Comparison of ENCODE assay signal across 13 cellular contexts in the genomic region with DNA sequence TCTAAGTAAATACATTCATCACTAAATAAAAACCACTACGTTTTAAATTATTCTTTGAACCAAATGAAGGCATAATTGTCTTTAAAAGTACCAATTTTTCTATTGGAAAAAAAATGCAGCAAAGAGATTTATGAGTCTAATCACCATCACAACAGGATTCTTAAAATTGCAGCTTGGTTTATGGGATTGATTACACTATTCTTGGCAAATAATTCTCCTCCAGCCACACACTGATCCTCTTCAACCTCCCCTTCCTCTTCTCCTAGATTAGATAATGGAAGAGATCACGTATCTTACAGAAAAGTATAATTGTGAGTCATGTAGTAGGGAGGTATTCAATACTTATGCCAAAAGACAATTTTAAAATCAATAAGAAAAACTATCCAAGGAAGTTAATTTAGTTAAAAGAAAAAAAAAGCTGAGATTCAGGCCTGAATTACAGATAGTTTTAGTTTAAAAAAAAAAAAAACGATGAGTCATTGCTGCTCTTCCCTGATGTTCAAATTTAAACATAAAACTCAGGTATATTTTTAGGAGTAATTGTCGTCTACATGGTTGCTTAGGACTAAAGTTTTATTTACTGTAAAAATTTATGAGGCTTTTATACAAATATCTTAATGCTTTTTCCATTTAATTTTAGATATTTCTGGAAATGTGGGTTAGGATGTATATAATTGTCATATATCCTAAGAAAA.
"Had no signal": no experiment of that assay in that cellular context is flagged by ENCODE, and none has a peak within 500 bp of the region (broad histone marks: within the 10 kb centered on the region; RNA-seq: fewer than 3 reads in every experiment).

No MANE protein-coding gene starts in this region.

- H3K27me3 ChIP-seq: breast epithelium, esophagus muscularis mucosa, foreskin keratinocyte had no signal

- DNase-seq: activated CD4-positive, alpha-beta T cell treated with anti-CD3 and anti-CD28 coated beads, Interleukin-2, amount 50 U/mL, for 1 hour; activated CD4-positive, CD25-positive, alpha-beta regulatory T cell; activated effector memory CD4-positive, alpha-beta T cell treated with anti-CD3 and anti-CD28 coated beads, Interleukin-2, amount 50 U/mL, for 16 hours; activated T-cell treated with anti-CD3 and anti-CD28 coated beads for 4 hours; foreskin keratinocyte; head of caudate nucleus; natural killer cell; posterior cingulate gyrus; substantia nigra had no signal

- H3K4me1 ChIP-seq: foreskin keratinocyte had no signal

- H3K27ac Mint-ChIP-seq: activated naive CD8-positive, alpha-beta T cell; natural killer cell; stimulated activated memory B cell treated with anti-CD40 and anti-IgM and Interleukin-4, amounts not matched to agents 10 μg/mL and 1 μg/mL and 100 μg/mL, for 72 hours had no signal

- H3K4me1 Mint-ChIP-seq: natural killer cell had no signal

- H3K27me3 Mint-ChIP-seq: stimulated activated memory B cell treated with anti-CD40 and anti-IgM and Interleukin-4, amounts not matched to agents 10 μg/mL and 1 μg/mL and 100 μg/mL, for 72 hours had no signal

- H3K4me3 ChIP-seq: breast epithelium, esophagus muscularis mucosa had no signal

- H3K9me3 Mint-ChIP-seq: natural killer cell; stimulated activated memory B cell treated with anti-CD40 and anti-IgM and Interleukin-4, amounts not matched to agents 10 μg/mL and 1 μg/mL and 100 μg/mL, for 72 hours had no signal

- H3K27ac ChIP-seq: breast epithelium, esophagus muscularis mucosa, foreskin keratinocyte had no signal

- ATAC-seq: foreskin keratinocyte; natural killer cell; stimulated activated memory B cell treated with anti-CD40 and anti-IgM and Interleukin-4, amounts not matched to agents 10 μg/mL and 1 μg/mL and 100 μg/mL, for 72 hours had no signal

- H3K9me3 ChIP-seq: breast epithelium, esophagus muscularis mucosa had no signal

- H3K4me3 Mint-ChIP-seq: activated naive CD8-positive, alpha-beta T cell; natural killer cell; stimulated activated memory B cell treated with anti-CD40 and anti-IgM and Interleukin-4, amounts not matched to agents 10 μg/mL and 1 μg/mL and 100 μg/mL, for 72 hours had no signal

- H3K36me3 ChIP-seq: breast epithelium, esophagus muscularis mucosa had no signal
